22 cellular contexts compared by ENCODE assay signal in the genomic region with DNA sequence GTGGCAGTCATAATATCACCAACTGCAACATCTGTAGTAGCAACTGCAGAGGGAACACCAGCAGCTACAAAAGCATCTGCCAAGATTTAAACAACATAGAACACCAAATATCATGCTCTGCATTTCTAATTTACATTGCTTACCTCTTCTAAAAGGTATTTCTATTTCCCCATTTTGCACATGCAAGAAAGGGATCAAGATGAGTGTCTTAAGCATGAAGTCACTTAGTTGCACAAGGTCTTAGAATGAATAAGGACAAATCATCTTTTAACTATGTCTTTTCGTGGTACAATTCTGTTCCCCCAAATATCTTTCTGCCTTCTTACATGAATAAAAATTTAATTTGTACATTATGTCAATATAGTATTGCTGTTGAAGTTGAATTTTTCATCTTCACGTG.
DNase-seq lines count a peak whose midpoint lies in the region; ATAC-seq and TF ChIP-seq lines count a peak whose summit lies in the region.
"Had no signal": no experiment of that assay in that cellular context is flagged by ENCODE, and none has a peak within 500 bp of the region (broad histone marks: within the 10 kb centered on the region; RNA-seq: fewer than 3 reads in every experiment).

No MANE protein-coding gene starts in this region.

- H3K4me2 ChIP-seq in skeletal muscle satellite cell (ENCODE audit: low read length), result peak overlapping the region; percentile 51

- ATAC-seq in omental fat pad (ENCODE audit: low FRiP score), result no peak
- ATAC-seq in HG03378 (IDR thresholded peaks at IDR 0.05; ENCODE audit: unreplicated experiment), result no peak
- ATAC-seq in GM21381 (IDR thresholded peaks at IDR 0.05; ENCODE audit: unreplicated experiment), result no peak
- ATAC-seq: activated CD4-positive, CD25-positive, alpha-beta regulatory T cell treated with anti-CD3 and anti-CD28 coated beads, Interleukin-2, amount 50 U/mL, for 24 hours; activated naive CD8-positive, alpha-beta T cell treated with anti-CD3 and anti-CD28 coated beads, Interleukin-2, amount 50 U/mL, for 24 hours; activated T-helper 17 cell treated with anti-CD3 and anti-CD28 coated beads, Interleukin-2, amount 50 U/mL, for 72 hours; GM12878; natural killer cell treated with Interleukin-12 subunit alpha and Interleukin-12 subunit beta and Interleukin-15 and Interleukin-18, amount 100 ng/mL, for 72 hours had no signal

- DNase-seq in HS-27A (ENCODE audit: low read depth) (peak; percentile 19), astrocyte of the hippocampus (ENCODE audit: low read depth, low spot score) (peak; percentile 2), fibroblast of the conjunctiva (ENCODE audit: low read depth) (peak; percentile 37), omental fat pad (ENCODE audit: low spot score) (no peak), SIG-M5 treated with dmso at 0.1 percent for 504 hours (lab: John Stamatoyannopoulos, UW; ENCODE audit: unreplicated experiment) (no peak)
- DNase-seq: activated naive CD8-positive, alpha-beta T cell treated with anti-CD3 and anti-CD28 coated beads, Interleukin-2, amount 50 U/mL, for 24 hours; DMS 273 treated with DMSO at 0.1 percent for 48 hours; effector CD4-positive, alpha-beta T cell; MV-4-11; NCI-H187 treated with DMSO at 0.1 percent for 48 hours; NCI-H345; RPMI8226; small intestine; stimulated activated CD4-positive, alpha-beta T cell treated with anti-CD3 and anti-CD28 coated beads, Interleukin-2, amount 100 ng/mL, for 48 hours had no signal

- peaks cover 20% of the 10 kb centered on the region for H3K4me1 ChIP-seq in skeletal muscle satellite cell (ENCODE audit: control insufficient read depth, insufficient read depth, low read length)
- H3K4me1 ChIP-seq: esophagus muscularis mucosa had no signal

- no peak overlapping the region for H3K4me3 ChIP-seq in skeletal muscle satellite cell (ENCODE audit: low read length)
- H3K4me3 ChIP-seq: esophagus muscularis mucosa, GM12878 had no signal

- no peaks in the 10 kb centered on the region for H3K9me3 ChIP-seq in skeletal muscle satellite cell (replicated peaks; ENCODE audit: low read length)
- H3K9me3 ChIP-seq: esophagus muscularis mucosa had no signal

- no peaks in the 10 kb centered on the region for H3K36me3 ChIP-seq in skeletal muscle satellite cell (ENCODE audit: insufficient read depth, low read length)
- H3K36me3 ChIP-seq: esophagus muscularis mucosa had no signal

- no peaks in the 10 kb centered on the region for H3K27me3 ChIP-seq in skeletal muscle satellite cell (ENCODE audit: control insufficient read depth, insufficient read depth, low read length)
- H3K27me3 ChIP-seq: esophagus muscularis mucosa had no signal

- H3K9ac ChIP-seq in skeletal muscle satellite cell (ENCODE audit: low read depth, low read length), result no peak overlapping the region

- no peak for TF ChIP-seq CTCF in omental fat pad (IDR thresholded peaks at IDR 0.05)

Comparison
In these comparisons a context has a peak if more than half of its experiments do, and no peak if none do; other contexts are left out.
1. DNase-seq: peak in HS-27A (single experiment), astrocyte of the hippocampus (single experiment) and fibroblast of the conjunctiva (single experiment); none in omental fat pad (single experiment) and SIG-M5 treated with dmso at 0.1 percent for 504 hours (single experiment).